Comparison of ENCODE assay signal across 8 cellular contexts in the genomic region with DNA sequence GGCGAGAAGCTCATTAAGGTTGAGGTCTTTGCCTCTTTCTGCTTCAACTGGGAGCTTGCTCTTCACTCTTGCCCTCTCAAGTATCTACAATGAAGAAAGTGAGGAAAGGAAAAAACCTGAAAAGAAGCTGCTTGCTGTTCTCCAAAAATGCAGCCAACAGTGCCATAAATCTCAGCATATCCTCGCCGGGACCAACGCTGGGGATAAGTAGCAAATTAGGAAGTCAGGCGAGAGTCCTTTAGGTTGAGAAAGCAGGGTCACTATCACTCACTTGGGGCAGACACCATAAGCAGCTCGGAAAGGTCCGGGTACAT. TPM values are rescaled to one million over a fixed set of nuclear protein-coding genes. Genes with fewer than 3 reads are reported as not detected.
DNase-seq lines count a peak whose midpoint lies in the region; ATAC-seq and TF ChIP-seq lines count a peak whose summit lies in the region.

No MANE protein-coding gene starts in this region.

- no peaks in the 10 kb centered on the region for H3K9me3 ChIP-seq in HEK293 (ENCODE audit: control insufficient read depth, insufficient read depth, low read depth, low read length)
- H3K9me3 ChIP-seq in iPS-18a (ENCODE audit: control insufficient read depth, low read depth, low read length), result no peaks in the 10 kb centered on the region
- H3K9me3 ChIP-seq in suprapubic skin, result no peaks in the 10 kb centered on the region

- DNase-seq in activated CD8-positive, alpha-beta T cell treated with anti-CD3 and anti-CD28 coated beads for 36 hours, result no peak
- peak in 1 of 2 donors; percentile 67 for DNase-seq in suprapubic skin (ENCODE audit: low spot score in 2 of 2)
- no peak for DNase-seq in NCI-H510A treated with DMSO at 0.1 percent for 48 hours (lab: John Stamatoyannopoulos, UW)
- no peak for DNase-seq in HK-2 (ENCODE audit: unreplicated experiment)
- no peak for DNase-seq in stimulated activated naive CD4-positive, alpha-beta T cell (lab: John Stamatoyannopoulos, UW)

- peak; percentile 40 for ATAC-seq in activated CD8-positive, alpha-beta T cell treated with anti-CD3 and anti-CD28 coated beads for 36 hours

- intact Hi-C loops in activated CD8-positive, alpha-beta T cell treated with anti-CD3 and anti-CD28 coated beads for 36 hours (cut with micrococcal nuclease), result no loop called here

- TF ChIP-seq POLR2A in suprapubic skin (IDR thresholded peaks at IDR 0.05), result no peak

- H3K27ac ChIP-seq in C4-2B, result peak overlapping the region; percentile 88
- peak overlapping the region; percentile 88 for H3K27ac ChIP-seq in HEK293 (ENCODE audit: extremely low read depth, low read depth, low read length)
- H3K27ac ChIP-seq in iPS-18a (ENCODE audit: low read length), result peak overlapping the region; percentile 79
- H3K27ac ChIP-seq in suprapubic skin, result peak overlapping the region; percentile 85

- CTCF ChIA-PET in HEK293 (lab: Yijun Ruan, JAX), result interaction anchor here (0.6 to 1.4 kb wide), 5 partner anchors 8 to 822 kb away, joined by 3 to 7 read pairs (median 3); a partner anchor contains a TSS
- CTCF ChIA-PET in activated CD8-positive, alpha-beta T cell treated with anti-CD3 and anti-CD28 coated beads for 36 hours (lab: Charles Lee), result interaction anchor here (0.9 to 2.3 kb wide), 5 partner anchors 9 to 43 kb away, joined by 3 to 17 read pairs (median 3); a partner anchor contains a TSS

- TF ChIP-seq CTCF in C4-2B (conservative IDR thresholded peaks at IDR 0.05), result no peak
- no peak for TF ChIP-seq CTCF in HEK293 (tag by site-specific recombination; IDR thresholded peaks at IDR 0.05)
- no peak for TF ChIP-seq CTCF in activated CD8-positive, alpha-beta T cell treated with anti-CD3 and anti-CD28 coated beads for 36 hours (IDR thresholded peaks at IDR 0.05)
- TF ChIP-seq CTCF in suprapubic skin (IDR thresholded peaks at IDR 0.05), result no peak

- peak overlapping the region; percentile 98 for H3K4me3 Mint-ChIP-seq in activated CD8-positive, alpha-beta T cell treated with anti-CD3 and anti-CD28 coated beads for 36 hours

- peak overlapping the region; percentile 99 for H3K27ac Mint-ChIP-seq in activated CD8-positive, alpha-beta T cell treated with anti-CD3 and anti-CD28 coated beads for 36 hours

- H3K4me1 ChIP-seq in HEK293 (ENCODE audit: control insufficient read depth, insufficient read depth, low read length), result peaks cover 11% of the 10 kb centered on the region
- H3K4me1 ChIP-seq in iPS-18a (ENCODE audit: control insufficient read depth, low read depth, low read length), result peaks cover 15% of the 10 kb centered on the region
- H3K4me1 ChIP-seq in suprapubic skin, result peaks cover 24% of the 10 kb centered on the region

- H3K27me3 ChIP-seq in iPS-18a (ENCODE audit: control insufficient read depth, insufficient read depth, low read length) (no peaks in the 10 kb centered on the region), suprapubic skin (no peaks in the 10 kb centered on the region)

- peak overlapping the region; percentile 97 for H3K9ac ChIP-seq in iPS-18a (ENCODE audit: low read length)

- no peaks in the 10 kb centered on the region for H3K9me3 Mint-ChIP-seq in activated CD8-positive, alpha-beta T cell treated with anti-CD3 and anti-CD28 coated beads for 36 hours

- TF ChIP-seq EP300 in suprapubic skin (IDR thresholded peaks at IDR 0.05), result no peak

- peaks cover 32% of the 10 kb centered on the region for H3K36me3 Mint-ChIP-seq in activated CD8-positive, alpha-beta T cell treated with anti-CD3 and anti-CD28 coated beads for 36 hours (ENCODE audit: low read depth)

- peaks cover 30% of the 10 kb centered on the region for H3K4me1 Mint-ChIP-seq in activated CD8-positive, alpha-beta T cell treated with anti-CD3 and anti-CD28 coated beads for 36 hours (ENCODE audit: low read depth)

- peaks cover 15 to 29% of the 10 kb centered on the region in 2 experiments; a peak in 2 of 3 replicates for H3K36me3 ChIP-seq in HEK293 (ENCODE audit: control insufficient read depth in 2 of 2, insufficient read depth in 1 of 2, low read length in 2 of 2)
- no peaks in the 10 kb centered on the region for H3K36me3 ChIP-seq in iPS-18a (ENCODE audit: control insufficient read depth, low read depth, low read length)
- no peaks in the 10 kb centered on the region for H3K36me3 ChIP-seq in suprapubic skin

- POLR2A ChIA-PET in HEK293 (lab: Yijun Ruan, JAX), result interaction anchor here (0.7 to 1.9 kb wide), 14 partner anchors 9 to 1218 kb away, joined by 3 to 85 read pairs (median 4); a partner anchor contains a TSS
- POLR2A ChIA-PET in activated CD8-positive, alpha-beta T cell treated with anti-CD3 and anti-CD28 coated beads for 36 hours (lab: Charles Lee), result interaction anchor here (0.8 to 3.0 kb wide), 14 partner anchors 9 to 500 kb away, joined by 3 to 19 read pairs (median 4); a partner anchor contains a TSS

- peak overlapping the region; percentile 97 for H3K4me3 ChIP-seq in HEK293 (ENCODE audit: low read depth, low read length)
- peak overlapping the region; percentile 99 for H3K4me3 ChIP-seq in iPS-18a (ENCODE audit: low read length)
- H3K4me3 ChIP-seq in suprapubic skin, result peak overlapping the region; percentile 90

- H3K27me3 Mint-ChIP-seq in activated CD8-positive, alpha-beta T cell treated with anti-CD3 and anti-CD28 coated beads for 36 hours, result no peaks in the 10 kb centered on the region

- whole genome bisulfite sequencing in suprapubic skin, result under 1% methylated on average over 7 of the region's 7 CpGs

TF ChIP-seq in HEK293, 187 proteins besides CTCF, POLR2A, EP300 and RAD21 (continues in another document):
- TF ChIP-seq, protein P1, sequence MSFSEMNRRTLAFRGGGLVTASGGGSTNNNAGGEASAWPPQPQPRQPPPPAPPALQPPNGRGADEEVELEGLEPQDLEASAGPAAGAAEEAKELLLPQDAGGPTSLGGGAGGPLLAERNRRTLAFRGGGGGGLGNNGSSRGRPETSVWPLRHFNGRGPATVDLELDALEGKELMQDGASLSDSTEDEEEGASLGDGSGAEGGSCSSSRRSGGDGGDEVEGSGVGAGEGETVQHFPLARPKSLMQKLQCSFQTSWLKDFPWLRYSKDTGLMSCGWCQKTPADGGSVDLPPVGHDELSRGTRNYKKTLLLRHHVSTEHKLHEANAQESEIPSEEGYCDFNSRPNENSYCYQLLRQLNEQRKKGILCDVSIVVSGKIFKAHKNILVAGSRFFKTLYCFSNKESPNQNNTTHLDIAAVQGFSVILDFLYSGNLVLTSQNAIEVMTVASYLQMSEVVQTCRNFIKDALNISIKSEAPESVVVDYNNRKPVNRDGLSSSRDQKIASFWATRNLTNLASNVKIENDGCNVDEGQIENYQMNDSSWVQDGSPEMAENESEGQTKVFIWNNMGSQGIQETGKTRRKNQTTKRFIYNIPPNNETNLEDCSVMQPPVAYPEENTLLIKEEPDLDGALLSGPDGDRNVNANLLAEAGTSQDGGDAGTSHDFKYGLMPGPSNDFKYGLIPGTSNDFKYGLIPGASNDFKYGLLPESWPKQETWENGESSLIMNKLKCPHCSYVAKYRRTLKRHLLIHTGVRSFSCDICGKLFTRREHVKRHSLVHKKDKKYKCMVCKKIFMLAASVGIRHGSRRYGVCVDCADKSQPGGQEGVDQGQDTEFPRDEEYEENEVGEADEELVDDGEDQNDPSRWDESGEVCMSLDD (tag by site-specific recombination; IDR thresholded peaks at IDR 0.05), result no peak
- TF ChIP-seq ZNF202 (tag by site-specific recombination; IDR thresholded peaks at IDR 0.05; ENCODE audit: borderline replicate concordance), result no peak
- TF ChIP-seq PRDM1 (tag by site-specific recombination; IDR thresholded peaks at IDR 0.05), result peak; percentile 94
- TF ChIP-seq ZNF670 (tag by site-specific recombination; IDR thresholded peaks at IDR 0.05; ENCODE audit: low read depth), result no peak
- no peak for TF ChIP-seq SP3 (tag by site-specific recombination; IDR thresholded peaks at IDR 0.05)
- no peak for TF ChIP-seq ZBTB48 (tag by site-specific recombination; IDR thresholded peaks at IDR 0.05)
- TF ChIP-seq ZNF311 (tag by site-specific recombination; IDR thresholded peaks at IDR 0.05; ENCODE audit: borderline replicate concordance), result no peak
- no peak for TF ChIP-seq ZNF223 (tag by site-specific recombination; IDR thresholded peaks at IDR 0.05)
- TF ChIP-seq ZBTB21 (tag by site-specific recombination; IDR thresholded peaks at IDR 0.05), result no peak
- TF ChIP-seq, protein P2, sequence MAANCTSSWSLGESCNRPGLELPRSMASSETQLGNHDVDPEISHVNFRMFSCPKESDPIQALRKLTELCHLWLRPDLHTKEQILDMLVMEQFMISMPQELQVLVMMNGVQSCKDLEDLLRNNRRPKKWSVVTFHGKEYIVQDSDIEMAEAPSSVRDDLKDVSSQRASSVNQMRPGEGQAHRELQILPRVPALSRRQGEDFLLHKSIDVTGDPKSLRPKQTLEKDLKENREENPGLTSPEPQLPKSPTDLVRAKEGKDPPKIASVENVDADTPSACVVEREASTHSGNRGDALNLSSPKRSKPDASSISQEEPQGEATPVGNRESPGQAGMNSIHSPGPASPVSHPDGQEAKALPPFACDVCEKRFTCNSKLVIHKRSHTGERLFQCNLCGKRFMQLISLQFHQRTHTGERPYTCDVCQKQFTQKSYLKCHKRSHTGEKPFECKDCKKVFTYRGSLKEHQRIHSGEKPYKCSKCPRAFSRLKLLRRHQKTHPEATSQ (tag by site-specific recombination; IDR thresholded peaks at IDR 0.05), result no peak
- TF ChIP-seq ZNF558 (tag by site-specific recombination; IDR thresholded peaks at IDR 0.05), result 0 out of 2 replicates have a peak, but pooled peaks have one; percentile 5
- TF ChIP-seq, protein P3, sequence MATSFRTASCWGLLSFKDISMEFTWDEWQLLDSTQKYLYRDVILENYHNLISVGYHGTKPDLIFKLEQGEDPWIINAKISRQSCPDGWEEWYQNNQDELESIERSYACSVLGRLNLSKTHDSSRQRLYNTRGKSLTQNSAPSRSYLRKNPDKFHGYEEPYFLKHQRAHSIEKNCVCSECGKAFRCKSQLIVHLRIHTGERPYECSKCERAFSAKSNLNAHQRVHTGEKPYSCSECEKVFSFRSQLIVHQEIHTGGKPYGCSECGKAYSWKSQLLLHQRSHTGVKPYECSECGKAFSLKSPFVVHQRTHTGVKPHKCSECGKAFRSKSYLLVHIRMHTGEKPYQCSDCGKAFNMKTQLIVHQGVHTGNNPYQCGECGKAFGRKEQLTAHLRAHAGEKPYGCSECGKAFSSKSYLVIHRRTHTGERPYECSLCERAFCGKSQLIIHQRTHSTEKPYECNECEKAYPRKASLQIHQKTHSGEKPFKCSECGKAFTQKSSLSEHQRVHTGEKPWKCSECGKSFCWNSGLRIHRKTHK (tag by site-specific recombination; IDR thresholded peaks at IDR 0.05), result no peak

RNA-seq across cellular contexts. Expression of a gene that starts 0.4 kb away (rescaled TPM):
- 10 to 100 TPM; 89.9 to 92.7 TPM for total RNA-seq in activated CD8-positive, alpha-beta T cell treated with anti-CD3 and anti-CD28 coated beads for 36 hours
- total RNA-seq in suprapubic skin, result 10 to 100 TPM; 17.2 to 31.9 (median 21.3) TPM

RNA-seq across cellular contexts. Expression of a gene that starts 8.6 kb away (rescaled TPM):
- total RNA-seq in activated CD8-positive, alpha-beta T cell treated with anti-CD3 and anti-CD28 coated beads for 36 hours, result 10 to 100 TPM; 30.8 to 32.7 TPM
- total RNA-seq in suprapubic skin, result 10 to 100 TPM; 20.0 to 60.0 (median 23.0) TPM
